8 cellular contexts compared by ENCODE assay signal in genomic region chr2:130728007-130728454, GRCh38. TPM values are rescaled to one million over a fixed set of nuclear protein-coding genes. Genes with fewer than 3 reads are reported as not detected.
DNase-seq lines count a peak whose midpoint lies in the region; TF ChIP-seq lines count a peak whose summit lies in the region.

No MANE protein-coding gene starts in this region.

- POLR2A ChIA-PET in Caco-2 (lab: Charles Lee) (no interaction called here), RWPE1 (lab: Yijun Ruan, JAX; ENCODE audit: low non-redundant PET) (no interaction called here)

- no peak for TF ChIP-seq POLR2A in transverse colon (IDR thresholded peaks at IDR 0.05)

- TF ChIP-seq CTCF in Caco-2 (IDR thresholded peaks at IDR 0.05; ENCODE audit: insufficient read depth in 1 of 2, low read depth in 1 of 2, low read length in 1 of 2, severe bottlenecking in 1 of 2, unreplicated experiment in 1 of 2) (no peak), RWPE1 (conservative IDR thresholded peaks at IDR 0.05; ENCODE audit: low read depth) (no peak), coronary artery (IDR thresholded peaks at IDR 0.05) (no peak), transverse colon (IDR thresholded peaks at IDR 0.05) (no peak)

- H3K4me3 ChIP-seq in Caco-2 (ENCODE audit: low read depth, low read length) (peak overlapping the region; percentile 40), HAP-1 (peak overlapping the region; percentile 38), coronary artery (peak overlapping the region; percentile 77), muscle layer of colon (ENCODE audit: low read depth in 1 of 2, low read length in 2 of 2) (peak overlapping the region; percentile 62 to 72), transverse colon (peak overlapping the region in 2 of 4 donors; percentile 49 to 59), SJCRH30 (no peak overlapping the region)

- peak; percentile 22 to 35 for DNase-seq in Caco-2
- no peak for DNase-seq in HAP-1 (ENCODE audit: low spot score in 2 of 2)
- DNase-seq in RWPE1 (ENCODE audit: low spot score) = no peak
- no peak for DNase-seq in coronary artery (ENCODE audit: low spot score)
- DNase-seq in transverse colon = peak; percentile 12
- no peak for DNase-seq in foreskin melanocyte
- DNase-seq in SJCRH30 = no peak

- TF ChIP-seq EP300 in transverse colon (IDR thresholded peaks at IDR 0.05; ENCODE audit: low read depth) = no peak

- H3K4me1 ChIP-seq in Caco-2 (peaks cover 14% of the 10 kb centered on the region), HAP-1 (peaks cover 6% of the 10 kb centered on the region; the same call in 1 of the 2 replicates), muscle layer of colon (ENCODE audit: insufficient read depth, low read length) (peaks cover 9% of the 10 kb centered on the region), transverse colon (peaks cover 8 to 21% (median 16%) of the 10 kb centered on the region in 4 donors), SJCRH30 (no peaks in the 10 kb centered on the region)

- H3K4me1 Mint-ChIP-seq in Caco-2 (ENCODE audit: low read depth, unreplicated experiment) = no peaks in the 10 kb centered on the region

- H3K27me3 ChIP-seq in Caco-2 (replicated peaks; ENCODE audit: control insufficient read depth, insufficient read depth, low read length) (no peaks in the 10 kb centered on the region), HAP-1 (ENCODE audit: low read depth) (no peaks in the 10 kb centered on the region), muscle layer of colon (ENCODE audit: control insufficient read depth in 1 of 2, insufficient read depth in 2 of 2, low read length in 2 of 2) (no peaks in the 10 kb centered on the region), transverse colon (peaks cover 8% of the 10 kb centered on the region), SJCRH30 (no peaks in the 10 kb centered on the region)

- in situ Hi-C loops in HAP-1 (cut with MboI; ENCODE audit: low sequenced_read_pairs) = no loop called here
- in situ Hi-C loops in transverse colon (cut with MboI; ENCODE audit: low pct_ligation_motif_present in 1 of 4, low pct_unique_long_range_greater_than_20kb in 1 of 4, low sequenced_read_pairs in 3 of 4) = no loop called here

- no peaks in the 10 kb centered on the region for H3K9me3 Mint-ChIP-seq in Caco-2 (ENCODE audit: unreplicated experiment)

- CTCF ChIA-PET in Caco-2 (lab: Charles Lee) (interaction anchor here (1.1 kb wide), 1 partner anchor 12 kb away, joined by 3 read pairs; no protein-coding TSS in a partner anchor), RWPE1 (lab: Yijun Ruan, JAX) (interaction anchor here (0.7 kb wide), 1 partner anchor 413 kb away, joined by 5 read pairs; no protein-coding TSS in a partner anchor)

- H3K9me3 ChIP-seq in Caco-2 (no peaks in the 10 kb centered on the region), HAP-1 (no peaks in the 10 kb centered on the region), muscle layer of colon (ENCODE audit: low read length) (no peaks in the 10 kb centered on the region), transverse colon (no peaks in the 10 kb centered on the region), SJCRH30 (replicated peaks) (no peaks in the 10 kb centered on the region)

- H3K4me3 Mint-ChIP-seq in Caco-2 (ENCODE audit: unreplicated experiment) = peak overlapping the region; percentile 72

- no peak overlapping the region for H3K9ac ChIP-seq in muscle layer of colon (ENCODE audit: low read length)

- H3K27me3 Mint-ChIP-seq in Caco-2 (ENCODE audit: insufficient read depth, unreplicated experiment) = no peaks in the 10 kb centered on the region

- WGBS in transverse colon (ENCODE audit: low coverage in 1 of 2), 2 donors = 18% methylated on average over 12 of the region's 12 CpGs; no CpG with 5 or more reads in 1 of the 2 donors

- peak overlapping the region; percentile 56 for H3K27ac ChIP-seq in RWPE1
- H3K27ac ChIP-seq in coronary artery = peak overlapping the region; percentile 70 to 79
- no peak overlapping the region for H3K27ac ChIP-seq in muscle layer of colon (ENCODE audit: low read depth, low read length)
- peak overlapping the region; percentile 44 to 73 (median 70) for H3K27ac ChIP-seq in transverse colon
- H3K27ac ChIP-seq in SJCRH30 = no peak overlapping the region

- intact Hi-C loops in Caco-2 (cut with micrococcal nuclease; ENCODE audit: unreplicated experiment) (no loop called here), transverse colon (cut with DNase I; ENCODE audit: low total_unique reads) (no loop called here)

- H3K36me3 ChIP-seq in Caco-2 (ENCODE audit: control insufficient read depth, insufficient read depth, low read length) (no peaks in the 10 kb centered on the region), HAP-1 (replicated peaks) (no peaks in the 10 kb centered on the region), muscle layer of colon (ENCODE audit: insufficient read depth, low read length) (no peaks in the 10 kb centered on the region), transverse colon (no peaks in the 10 kb centered on the region), SJCRH30 (no peaks in the 10 kb centered on the region)

- no TSS peak for BruUV-seq in Caco-2 (replicated peaks; lab: Mats Ljungman, UMichigan)

- no peak overlapping the region for H3K27ac Mint-ChIP-seq in Caco-2 (ENCODE audit: unreplicated experiment)

- no peaks in the 10 kb centered on the region for H3K36me3 Mint-ChIP-seq in Caco-2 (ENCODE audit: insufficient read depth, unreplicated experiment)

RNA-seq across cellular contexts. Expression of gene GPR148, which starts 0.8 kb away (rescaled TPM):
- total RNA-seq in Caco-2 (2022) (not detected in 2 replicates), transverse colon (not detected)
- not detected in 2 replicates for total RNA-seq in SJCRH30 (2014; rRNA removed; shearing (Covaris generic))

RNA-seq across cellular contexts. Expression of gene AMER3, which starts 27.3 kb away (rescaled TPM):
- total RNA-seq in Caco-2 (2022) (0.79 TPM in 2 replicates), transverse colon (under 1 TPM in 2 of 4 donors, not detected in 2; 0.27 to 0.32 TPM)
- total RNA-seq in SJCRH30 (2014; rRNA removed; shearing (Covaris generic)) = not detected in 2 replicates

Comparison
In these comparisons a context has a peak if more than half of its experiments do, and no peak if none do; other contexts are left out.
1. DNase-seq: peak in Caco-2 (2 of 2) and transverse colon (single experiment); none in HAP-1 (0 of 2), RWPE1 (single experiment), coronary artery (single experiment), foreskin melanocyte (single experiment) and SJCRH30 (0 of 2).
2. H3K27ac ChIP-seq: peak in RWPE1 (single experiment), coronary artery (2 of 2) and transverse colon (4 of 4); none in muscle layer of colon (single experiment) and SJCRH30 (single experiment).